ENCODE assay signal across 36 cellular contexts in the genomic region with DNA sequence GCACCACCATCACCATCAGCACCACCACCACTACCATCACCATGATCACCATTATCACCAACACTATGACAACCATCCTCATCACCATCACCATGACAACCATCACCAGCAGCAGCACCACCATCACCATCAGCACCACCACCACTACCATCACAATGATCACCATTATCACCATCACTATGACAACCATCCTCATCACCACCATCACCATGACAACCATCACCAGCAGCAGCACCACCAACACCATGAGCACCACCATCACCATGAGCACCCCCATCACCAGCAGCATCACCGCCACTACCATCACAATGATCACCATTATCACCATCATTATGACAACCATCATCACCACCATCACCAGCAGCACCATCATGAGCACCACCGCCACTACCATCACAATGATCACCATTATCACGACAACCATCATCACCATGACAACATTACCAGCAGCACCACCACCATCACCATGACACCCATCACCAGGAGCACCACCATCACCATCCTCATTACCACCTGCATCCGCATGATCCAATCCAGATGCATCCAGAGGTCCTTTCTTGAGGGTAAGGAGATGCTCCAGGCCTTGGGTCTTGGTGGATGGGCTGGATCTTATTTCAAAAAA. TPM values are rescaled to one million over a fixed set of nuclear protein-coding genes. Genes with fewer than 3 reads are reported as not detected.
"Had no signal": no experiment of that assay in that cellular context is flagged by ENCODE, and none has a peak within 500 bp of the region (broad histone marks: within the 10 kb centered on the region; RNA-seq: fewer than 3 reads in every experiment).

No MANE protein-coding gene starts in this region.

- H3K27ac Mint-ChIP-seq: activated B cell treated with CpG ODN at 0.5 μM for 24 hours; activated CD4-positive, alpha-beta memory T cell treated with anti-CD3 and anti-CD28 coated beads for 36 hours; activated naive CD4-positive, alpha-beta T cell treated with anti-CD3 and anti-CD28 coated beads for 36 hours; activated naive CD4-positive, alpha-beta T cell treated with anti-CD3 and anti-CD28 coated beads, Interleukin-2, amount 50 U/mL, for 72 hours; activated T-helper 1 cell treated with anti-CD3 and anti-CD28 coated beads, Interleukin-12 subunit alpha, Interleukin-12 subunit beta, Interleukin-2, Interleukin-4 antibody, amounts not matched to agents 30 ng/mL and 10 ng/mL and 1 ng/mL, durations not matched to agents 14 hours and 24 hours and 36 hours had no signal

- H3K4me1 ChIP-seq: adrenal gland, body of pancreas, breast epithelium had no signal

- H3K4me3 ChIP-seq: adrenal gland, body of pancreas, breast epithelium, MG63, PC-9 had no signal

- H3K36me3 ChIP-seq: adrenal gland, breast epithelium, MG63 had no signal

- H3K27me3 ChIP-seq: adrenal gland, body of pancreas, breast epithelium had no signal

- H3K9me3 ChIP-seq: adrenal gland, body of pancreas, breast epithelium, MG63 had no signal

- H3K4me3 Mint-ChIP-seq: activated B cell treated with CpG ODN at 0.5 μM for 24 hours; activated CD4-positive, alpha-beta memory T cell treated with anti-CD3 and anti-CD28 coated beads for 36 hours; activated naive CD4-positive, alpha-beta T cell treated with anti-CD3 and anti-CD28 coated beads for 36 hours; activated T-cell treated with anti-CD3 and anti-CD28 coated beads, Interleukin-2, amount 50 U/mL, for 4 hours; activated T-helper 1 cell treated with anti-CD3 and anti-CD28 coated beads, Interleukin-12 subunit alpha, Interleukin-12 subunit beta, Interleukin-2, Interleukin-4 antibody, amounts not matched to agents 30 ng/mL and 10 ng/mL and 1 ng/mL, durations not matched to agents 14 hours and 24 hours and 36 hours had no signal

- H3K9me3 Mint-ChIP-seq: activated B cell treated with CpG ODN at 0.5 μM for 24 hours; activated T-cell treated with anti-CD3 and anti-CD28 coated beads, Interleukin-2, amount 50 U/mL, for 4 hours had no signal

- H2AFZ ChIP-seq: PC-9 had no signal

- H3K36me3 Mint-ChIP-seq: activated CD4-positive, alpha-beta memory T cell treated with anti-CD3 and anti-CD28 coated beads for 36 hours; activated naive CD4-positive, alpha-beta T cell treated with anti-CD3 and anti-CD28 coated beads, Interleukin-2, amount 50 U/mL, for 72 hours had no signal

- FAIRE-seq: astrocyte, RCC 7860 had no signal

- ATAC-seq: activated naive CD4-positive, alpha-beta T cell treated with anti-CD3 and anti-CD28 coated beads, Interleukin-2, amount 50 U/mL, for 72 hours; activated T-cell treated with anti-CD3 and anti-CD28 coated beads, Interleukin-2, amount 50 U/mL, for 4 hours; body of pancreas had no signal

- DNase-seq: activated B cell treated with CpG ODN at 0.5 μM for 24 hours; activated CD4-positive, alpha-beta memory T cell treated with anti-CD3 and anti-CD28 coated beads for 36 hours; activated CD4-positive, alpha-beta T cell treated with anti-CD3 and anti-CD28 coated beads for 4 hours; activated CD4-positive, alpha-beta T cell treated with anti-CD3 and anti-CD28 coated beads, Interleukin-2, amount 50 U/mL, for 1 hour; activated CD4-positive, CD25-positive, alpha-beta regulatory T cell treated with anti-CD3 and anti-CD28 coated beads, Interleukin-2, amount 50 U/mL, for 72 hours; activated CD8-positive, alpha-beta memory T cell treated with anti-CD3 and anti-CD28 coated beads, Interleukin-2, amount 50 U/mL, for 4 hours; activated gamma-delta T cell treated with Interleukin-2 at 50 U/mL for 16 hours; activated naive CD4-positive, alpha-beta T cell treated with anti-CD3 and anti-CD28 coated beads for 36 hours; activated T-cell treated with anti-CD3 and anti-CD28 coated beads for 4 hours; activated T-cell treated with anti-CD3 and anti-CD28 coated beads, Interleukin-2, amount 50 U/mL, for 4 hours; adrenal gland; body of pancreas; central memory CD4-positive, alpha-beta T cell; Kasumi-1; MG63; NCI-H1048; NCI-H1105 treated with DMSO at 0.1 percent for 48 hours; NCI-H1436; NCI-H1694; NCI-H1930; NCI-H2081 treated with DMSO at 0.1 percent for 48 hours; NCI-H345; NCI-H524 treated with DMSO at 0.1 percent for 48 hours; PC-9; Right ventricle myocardium superior; SW 1271; T-helper 1 cell; T-helper 2 cell; T-helper 9 cell had no signal

- H3K4me1 Mint-ChIP-seq: activated B cell treated with CpG ODN at 0.5 μM for 24 hours had no signal

- H3K27ac ChIP-seq: adrenal gland, body of pancreas, breast epithelium, PC-9, RWPE1, VCaP had no signal

- H3K4me2 ChIP-seq: PC-9 had no signal

RNA-seq across cellular contexts. Expression of a gene that starts 23.8 kb away (rescaled TPM):
- total RNA-seq: activated B cell treated with CpG ODN at 0.5 μM for 24 hours; activated CD4-positive, alpha-beta memory T cell treated with anti-CD3 and anti-CD28 coated beads for 36 hours; activated naive CD4-positive, alpha-beta T cell treated with anti-CD3 and anti-CD28 coated beads for 36 hours; PC-9 had no signal
